ENCODE assay signal across 33 cellular contexts in the genomic region with DNA sequence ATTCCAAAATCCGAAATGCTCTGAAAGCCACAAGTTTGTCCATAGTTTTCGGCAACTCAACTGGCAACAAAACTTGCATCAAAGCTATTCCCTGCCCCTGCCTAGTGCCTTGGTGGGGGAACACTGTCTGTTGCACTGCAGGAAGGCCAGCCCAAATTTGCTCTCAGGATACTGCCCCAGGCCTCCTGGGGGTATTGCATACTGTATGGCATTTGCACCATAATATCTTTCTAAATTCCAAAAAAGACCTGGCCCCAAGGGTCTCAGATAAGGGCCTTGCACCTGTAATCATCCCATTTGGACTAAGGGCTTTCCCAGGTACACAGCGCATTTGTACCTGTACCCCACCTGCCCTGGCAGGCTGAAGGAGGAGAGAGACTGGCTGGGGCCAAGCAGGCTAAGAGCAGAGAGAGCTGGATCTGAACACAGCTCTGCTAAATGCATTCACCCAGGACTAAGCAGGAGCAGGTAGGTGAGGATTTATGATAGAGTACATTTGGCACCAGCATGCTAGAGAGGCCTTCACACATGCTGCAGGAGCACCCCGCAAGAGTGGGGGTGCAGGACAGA. TPM values are rescaled to one million over a fixed set of nuclear protein-coding genes. Genes with fewer than 3 reads are reported as not detected.
DNase-seq lines count a peak whose midpoint lies in the region; ATAC-seq, FAIRE-seq and TF ChIP-seq lines count a peak whose summit lies in the region.
"Had no signal": no experiment of that assay in that cellular context is flagged by ENCODE, and none has a peak within 500 bp of the region (broad histone marks: within the 10 kb centered on the region; RNA-seq: fewer than 3 reads in every experiment).

No MANE protein-coding gene starts in this region.

- H3K23me2 ChIP-seq in H9 (ENCODE audit: insufficient read length, low read depth, low read length, poor library complexity, severe bottlenecking) (peaks cover 10% of the 10 kb centered on the region), H1 (ENCODE audit: low read depth, low read length) (peaks cover 10% of the 10 kb centered on the region; the same call in 1 of the 2 replicates)

- H3K79me1 ChIP-seq in H9 (ENCODE audit: insufficient read depth, low read depth, low read length, poor library complexity, severe bottlenecking) (no peaks in the 10 kb centered on the region), H1 (ENCODE audit: low read depth, low read length) (no peaks in the 10 kb centered on the region)

- TF ChIP-seq POLR2A in H1 (IDR thresholded peaks at IDR 0.05; ENCODE audit: control extremely low read depth in 1 of 2, low read depth in 2 of 2, low read length in 2 of 2) (no peak), sigmoid colon (IDR thresholded peaks at IDR 0.05) (no peak)

- H3K14ac ChIP-seq in H9 (ENCODE audit: insufficient read depth, low read length) = no peak overlapping the region
- no peak overlapping the region for H3K14ac ChIP-seq in H1 (ENCODE audit: insufficient read length)

- peaks cover 42 to 57% of the 10 kb centered on the region in 2 experiments for H3K4me1 Mint-ChIP-seq in H9

- H3K23ac ChIP-seq in H9 (ENCODE audit: insufficient read length, low read depth, low read length) = no peak overlapping the region
- no peak overlapping the region for H3K23ac ChIP-seq in H1 (ENCODE audit: insufficient read length)

- no peak for ATAC-seq in SK-N-SH treated with all-trans-retinoic acid at 6 μM for 48 hours
- ATAC-seq: activated CD8-positive, alpha-beta T cell treated with anti-CD3 and anti-CD28 coated beads for 36 hours; activated naive CD8-positive, alpha-beta T cell treated with anti-CD3 and anti-CD28 coated beads, Interleukin-2, amount 50 U/mL, for 24 hours; CD8-positive, alpha-beta T cell; esophagus mucosa; psoas muscle had no signal

- peak overlapping the region in 1 of 2 experiments; percentile 51; a peak in 2 of 5 replicates for H3K4me3 Mint-ChIP-seq in H9
- H3K4me3 Mint-ChIP-seq: activated CD8-positive, alpha-beta T cell treated with anti-CD3 and anti-CD28 coated beads for 36 hours; activated naive CD8-positive, alpha-beta T cell treated with anti-CD3 and anti-CD28 coated beads, Interleukin-2, amount 50 U/mL, for 24 hours; CD8-positive, alpha-beta T cell; dendritic cell treated with granulocyte-macrophage colony-stimulating factor and Interleukin-4, amounts not matched to agents 40 ng/mL and 50 ng/mL, for 4 days; T-helper 1 cell treated with Interleukin-12 subunit alpha and Interleukin-12 subunit beta and Interleukin-4 antibody, amounts not matched to agents 30 μg/mL and 1 μg/mL, for 36 hours had no signal

- no peak for TF ChIP-seq EP300 in SK-N-SH (IDR thresholded peaks at IDR 0.05; ENCODE audit: borderline replicate concordance in 1 of 2, low read depth in 1 of 2, low read length in 1 of 2)
- no peak for TF ChIP-seq EP300 in H1 (IDR thresholded peaks at IDR 0.05; ENCODE audit: borderline replicate concordance in 1 of 2, low read depth in 2 of 2, low read length in 2 of 2)
- TF ChIP-seq EP300 in sigmoid colon (IDR thresholded peaks at IDR 0.05) = no peak

- H4K91ac ChIP-seq in H9 (ENCODE audit: insufficient read length, low read depth, low read length) = no peak overlapping the region
- H4K91ac ChIP-seq in H1 (replicated peaks; ENCODE audit: insufficient read length, low read length) = no peak overlapping the region

- POLR2A ChIA-PET in SK-N-SH (lab: Yijun Ruan, JAX) (no interaction called here), H1 (lab: Charles Lee; ENCODE audit: partially characterized antibody) (interaction anchor here (1.1 to 2.2 kb wide), 4 partner anchors 11 to 28 kb away, joined by 3 to 6 read pairs (median 4); no protein-coding TSS in a partner anchor), A673 (lab: Charles Lee; ENCODE audit: low non-redundant PET) (no interaction called here)

- H2BK15ac ChIP-seq in H9 (ENCODE audit: low read depth, low read length) = no peak overlapping the region
- peak overlapping the region; percentile 61; the same call in 1 of the 2 replicates for H2BK15ac ChIP-seq in H1 (ENCODE audit: low read length)

- no TSS peak for BruUV-seq in A673 (replicated peaks; lab: Mats Ljungman, UMichigan)

- H3K27me3 Mint-ChIP-seq in H9 (ENCODE audit: low read depth) = peaks cover 92% of the 10 kb centered on the region

- H2BK5ac ChIP-seq in H9 (ENCODE audit: insufficient read length, low read length) = no peak overlapping the region
- H2BK5ac ChIP-seq in H1 (ENCODE audit: low read depth, low read length) = no peak overlapping the region; the same call in 1 of the 2 replicates

- intact Hi-C loops in sigmoid colon (cut with DNase I) (loop anchor here (5.0 to 10.0 kb wide), 2 partner anchors 93 to 565 kb away; a partner anchor contains a TSS), A673 (cut with micrococcal nuclease; ENCODE audit: unreplicated experiment) (loop anchor here (10.0 kb wide), 1 partner anchor 435 kb away; a partner anchor contains a TSS)

- H3K36me3 Mint-ChIP-seq in H9 (ENCODE audit: insufficient read depth in 1 of 3, low read depth in 3 of 3) = no peaks in the 10 kb centered on the region; a peak in 1 of 7 replicates
- H3K36me3 Mint-ChIP-seq: CD8-positive, alpha-beta T cell had no signal

- H3K9me3 Mint-ChIP-seq in H9 = no peaks in the 10 kb centered on the region; a peak in 1 of 5 replicates
- H3K9me3 Mint-ChIP-seq: activated CD8-positive, alpha-beta T cell treated with anti-CD3 and anti-CD28 coated beads for 36 hours; activated naive CD8-positive, alpha-beta T cell treated with anti-CD3 and anti-CD28 coated beads, Interleukin-2, amount 50 U/mL, for 24 hours; CD8-positive, alpha-beta T cell; dendritic cell treated with granulocyte-macrophage colony-stimulating factor and Interleukin-4, amounts not matched to agents 40 ng/mL and 50 ng/mL, for 4 days; T-helper 1 cell treated with Interleukin-12 subunit alpha and Interleukin-12 subunit beta and Interleukin-4 antibody, amounts not matched to agents 30 μg/mL and 1 μg/mL, for 36 hours had no signal

- H3K9me3 ChIP-seq in SK-N-SH = no peaks in the 10 kb centered on the region
- no peaks in the 10 kb centered on the region for H3K9me3 ChIP-seq in H9 (ENCODE audit: control insufficient read depth, low read depth, low read length)
- H3K9me3 ChIP-seq in H1 (ENCODE audit: insufficient read depth in 2 of 2, low read depth in 1 of 2, low read length in 1 of 2) = no peaks in the 10 kb centered on the region
- H3K9me3 ChIP-seq in sigmoid colon = no peaks in the 10 kb centered on the region
- no peaks in the 10 kb centered on the region for H3K9me3 ChIP-seq in A673 (ENCODE audit: low read depth, low read length, poor library complexity, severe bottlenecking)
- H3K9me3 ChIP-seq in SJCRH30 (replicated peaks) = no peaks in the 10 kb centered on the region
- H3K9me3 ChIP-seq: left ventricle myocardium inferior, MG63, psoas muscle, tibial nerve had no signal

- no peak overlapping the region for H3T11ph ChIP-seq in H9 (ENCODE audit: low read length)

- H3K36me3 ChIP-seq in SK-N-SH (replicated peaks in 1 of 2; ENCODE audit: control insufficient read depth in 1 of 2, insufficient read depth in 2 of 2, low read length in 1 of 2) (no peaks in the 10 kb centered on the region), H1 (ENCODE audit: control insufficient read depth in 2 of 4, insufficient read depth in 4 of 4, low read length in 3 of 4) (no peaks in the 10 kb centered on the region), sigmoid colon (no peaks in the 10 kb centered on the region), A673 (ENCODE audit: insufficient read depth, low read length, poor library complexity, severe bottlenecking) (no peaks in the 10 kb centered on the region), SJCRH30 (no peaks in the 10 kb centered on the region)
- H3K36me3 ChIP-seq: left ventricle myocardium inferior, MG63, tibial nerve had no signal

- no peak overlapping the region for H4K8ac ChIP-seq in H9 (replicated peaks; ENCODE audit: insufficient read length, low read depth, low read length)
- H4K8ac ChIP-seq in H1 (ENCODE audit: extremely low read depth, insufficient read depth, low read length) = no peak overlapping the region

- H3K56ac ChIP-seq in H9 (ENCODE audit: insufficient read length, low read depth, low read length) = no peak overlapping the region
- H3K56ac ChIP-seq in H1 (replicated peaks; ENCODE audit: insufficient read length, low read depth, low read length) = no peak overlapping the region

- FAIRE-seq in H1 (lab: Jason Lieb, UNC) = no peak
- FAIRE-seq: islet of Langerhans, TTC549 had no signal

- H3K4me2 ChIP-seq in SK-N-SH = no peak overlapping the region
- H3K4me2 ChIP-seq in H9 (ENCODE audit: insufficient read depth, insufficient read length, low read length) = no peak overlapping the region
- H3K4me2 ChIP-seq in H1 (ENCODE audit: insufficient read depth in 1 of 2, low read depth in 2 of 2, low read length in 2 of 2) = peak overlapping the region; percentile 24 to 36; a peak in 2 of 4 replicates
- H3K4me2 ChIP-seq: KMS-11 had no signal

- no peak overlapping the region for H2AFZ ChIP-seq in SK-N-SH (ENCODE audit: low read depth)
- H2AFZ ChIP-seq in H9 (ENCODE audit: low read length) = no peak overlapping the region
- no peak overlapping the region for H2AFZ ChIP-seq in H1 (ENCODE audit: low read length)

- CTCF ChIA-PET in SK-N-SH (lab: Yijun Ruan, JAX) = interaction anchor here (0.5 to 11.2 kb wide), 4 partner anchors 35 to 384 kb away, joined by 3 to 204 read pairs (median 44); no protein-coding TSS in a partner anchor
- CTCF ChIA-PET in H1 (lab: Charles Lee; ENCODE audit: partially characterized antibody) = interaction anchor here (0.6 to 11.8 kb wide), 9 partner anchors 9 to 120 kb away, joined by 3 to 128 read pairs (median 3); no protein-coding TSS in a partner anchor
- CTCF ChIA-PET in A673 (lab: Charles Lee) = no interaction called here

- TF ChIP-seq CTCF in SK-N-SH (IDR thresholded peaks at IDR 0.05) (no peak), H9 (conservative IDR thresholded peaks at IDR 0.05) (no peak), H1 (IDR thresholded peaks at IDR 0.05; ENCODE audit: control extremely low read depth in 1 of 3, insufficient read depth in 1 of 3, low read depth in 1 of 3, low read length in 3 of 3) (no peak), sigmoid colon (IDR thresholded peaks at IDR 0.05) (no peak), A673 (conservative IDR thresholded peaks at IDR 0.05; ENCODE audit: low read depth, low read length) (no peak)

- no peaks in the 10 kb centered on the region for H3K9me2 ChIP-seq in SK-N-SH

- H4K5ac ChIP-seq in H9 (ENCODE audit: insufficient read length, low read depth, low read length) (no peak overlapping the region), H1 (ENCODE audit: insufficient read length, low read depth, low read length) (no peak overlapping the region)

- DNase-seq in SK-N-SH (peak; percentile 14), H9 (peak; percentile 31), H1 (ENCODE audit: low read depth in 1 of 2, low spot score in 2 of 2) (peak in 1 of 2 experiments; percentile 55), sigmoid colon (peak; percentile 8), A673 (ENCODE audit: low spot score) (no peak), foreskin melanocyte (no peak), SJCRH30 (no peak)
- DNase-seq: activated CD4-positive, CD25-positive, alpha-beta regulatory T cell treated with anti-CD3 and anti-CD28 coated beads, Interleukin-2, amount 50 U/mL, for 72 hours; activated CD8-positive, alpha-beta T cell treated with anti-CD3 and anti-CD28 coated beads for 36 hours; activated naive CD8-positive, alpha-beta T cell treated with anti-CD3 and anti-CD28 coated beads, Interleukin-2, amount 50 U/mL, for 24 hours; caudate nucleus; CD8-positive, alpha-beta T cell; left ventricle myocardium inferior; mesendoderm; MG63; NCI-H1105 treated with DMSO at 0.1 percent for 48 hours; NCI-H187 treated with DMSO at 0.1 percent for 48 hours; NCI-H2171 treated with DMSO at 0.1 percent for 48 hours; NCI-H510A treated with DMSO at 0.1 percent for 48 hours; nucleus accumbens; psoas muscle; RPMI8226; stimulated activated CD4-positive, alpha-beta T cell treated with anti-CD3 and anti-CD28 coated beads, Interleukin-4, amount 100 ng/mL, for 24 hours had no signal

- no peak overlapping the region for H2AK5ac ChIP-seq in H9 (ENCODE audit: insufficient read length, low read length)
- no peak overlapping the region for H2AK5ac ChIP-seq in H1 (ENCODE audit: low read depth, low read length)

- H3K18ac ChIP-seq in H9 (ENCODE audit: insufficient read length, low read depth, low read length) = no peak overlapping the region
- H3K18ac ChIP-seq in H1 (ENCODE audit: extremely low read depth, low read length) = no peak overlapping the region

- H3K9ac ChIP-seq in SK-N-SH = no peak overlapping the region
- H3K9ac ChIP-seq in H9 (ENCODE audit: extremely low read depth, insufficient read length, low read length) = no peak overlapping the region
- no peak overlapping the region for H3K9ac ChIP-seq in H1 (replicated peaks in 1 of 4; ENCODE audit: extremely low read depth in 1 of 4, low read depth in 3 of 4, low read length in 3 of 4)
- H3K9ac ChIP-seq: KMS-11 had no signal

- no peak overlapping the region for H3K27ac ChIP-seq in SK-N-SH (ENCODE audit: low read depth in 2 of 2, low read length in 1 of 2)
- H3K27ac ChIP-seq in H9 (ENCODE audit: insufficient read length, low read depth, low read length) = no peak overlapping the region
- no peak overlapping the region for H3K27ac ChIP-seq in H1 (ENCODE audit: low read depth, low read length)
- H3K27ac ChIP-seq in sigmoid colon = no peak overlapping the region
- H3K27ac ChIP-seq in A673 (ENCODE audit: low read depth, low read length, poor library complexity, severe bottlenecking) = no peak overlapping the region
- no peak overlapping the region for H3K27ac ChIP-seq in SJCRH30
- H3K27ac ChIP-seq: 22Rv1, KMS-11, left ventricle myocardium inferior, psoas muscle, tibial nerve had no signal

- H3K27me3 ChIP-seq in SK-N-SH (ENCODE audit: insufficient read depth) (peaks cover 45% of the 10 kb centered on the region), H9 (ENCODE audit: insufficient read depth, low read length) (peaks cover 15% of the 10 kb centered on the region; the same call in 1 of the 2 replicates), H1 (replicated peaks in 1 of 4; ENCODE audit: control insufficient read depth in 3 of 4, extremely low read depth in 1 of 4, insufficient read depth in 3 of 4, low read length in 3 of 4) (peaks cover 6 to 47% (median 43%) of the 10 kb centered on the region in 4 experiments), sigmoid colon (peaks cover 19 to 89% (median 59%) of the 10 kb centered on the region in 3 donors), A673 (replicated peaks; ENCODE audit: insufficient read depth, low read depth, low read length, poor library complexity) (peaks cover 16% of the 10 kb centered on the region), SJCRH30 (peaks cover 14% of the 10 kb centered on the region)
- H3K27me3 ChIP-seq: MG63 had no signal

- no peaks in the 10 kb centered on the region for H3K79me2 ChIP-seq in SK-N-SH (ENCODE audit: insufficient read depth)
- no peaks in the 10 kb centered on the region for H3K79me2 ChIP-seq in H9 (ENCODE audit: insufficient read depth, low read length)
- H3K79me2 ChIP-seq in H1 (ENCODE audit: control insufficient read depth in 1 of 2, insufficient read depth in 2 of 2, low read length in 2 of 2) = no peaks in the 10 kb centered on the region

- peaks cover 0 to 6% of the 10 kb centered on the region in 2 experiments; a peak in 1 of 4 replicates for H3K4me1 ChIP-seq in SK-N-SH (ENCODE audit: control insufficient read depth in 1 of 2, insufficient read depth in 2 of 2, low read depth in 1 of 2, low read length in 1 of 2)
- peaks cover 16% of the 10 kb centered on the region for H3K4me1 ChIP-seq in H9 (ENCODE audit: insufficient read depth, low read length)
- peaks cover 21 to 53% (median 30%) of the 10 kb centered on the region in 4 experiments for H3K4me1 ChIP-seq in H1 (replicated peaks in 1 of 4; ENCODE audit: control insufficient read depth in 3 of 4, insufficient read depth in 4 of 4, low read length in 3 of 4)
- peaks cover 0 to 22% (median 17%) of the 10 kb centered on the region in 4 donors for H3K4me1 ChIP-seq in sigmoid colon
- peaks cover 6% of the 10 kb centered on the region for H3K4me1 ChIP-seq in A673 (ENCODE audit: insufficient read depth, low read length, poor library complexity, severe bottlenecking)
- peaks cover 9% of the 10 kb centered on the region; the same call in 1 of the 2 replicates for H3K4me1 ChIP-seq in SJCRH30

- no peak overlapping the region for H3K4me3 ChIP-seq in SK-N-SH (ENCODE audit: low read depth in 2 of 2, low read length in 1 of 2)
- no peak overlapping the region for H3K4me3 ChIP-seq in H1 (ENCODE audit: extremely low read depth in 1 of 4, insufficient read depth in 2 of 4, low read depth in 3 of 4, low read length in 4 of 4)
- no peak overlapping the region for H3K4me3 ChIP-seq in sigmoid colon
- no peak overlapping the region for H3K4me3 ChIP-seq in A673 (ENCODE audit: low read depth, low read length, poor library complexity, severe bottlenecking)
- H3K4me3 ChIP-seq in SJCRH30 = no peak overlapping the region
- H3K4me3 ChIP-seq: left ventricle myocardium inferior, MG63, psoas muscle, tibial nerve had no signal

- no peak for TF ChIP-seq RAD21 in SK-N-SH (IDR thresholded peaks at IDR 0.05; ENCODE audit: low read length)
- TF ChIP-seq RAD21 in H1 (IDR thresholded peaks at IDR 0.05 in 1 of 2, conservative IDR thresholded peaks at IDR 0.05 in 1 of 2; ENCODE audit: low read depth in 2 of 2, low read length in 2 of 2) = no peak

- 72% methylated on average over 3 of the region's 4 CpGs for WGBS in SK-N-SH (ENCODE audit: low lambda C conversion rate)
- WGBS in H9 (ENCODE audit: extremely low coverage, insufficient read length, low lambda C conversion rate) = no CpG with 5 or more reads among the region's 4 CpGs
- 60% methylated on average over 4 of the region's 4 CpGs; no CpG with 5 or more reads in 1 of the 2 experiments for WGBS in H1 (ENCODE audit: extremely low coverage in 1 of 2, insufficient coverage in 1 of 2, insufficient read length in 1 of 2, insufficient replicate concordance in 2 of 2, low coverage in 1 of 2, low lambda C conversion rate in 2 of 2, missing lambda C conversion rate in 1 of 2), 2 experiments
- 85 to 88% methylated on average over 4 of the region's 4 CpGs for WGBS in sigmoid colon, 2 donors

- peak overlapping the region in 1 of 3 experiments; percentile 16; a peak in 1 of 7 replicates for H3K27ac Mint-ChIP-seq in H9
- H3K27ac Mint-ChIP-seq: activated CD8-positive, alpha-beta T cell treated with anti-CD3 and anti-CD28 coated beads for 36 hours; activated naive CD8-positive, alpha-beta T cell treated with anti-CD3 and anti-CD28 coated beads, Interleukin-2, amount 50 U/mL, for 24 hours; CD8-positive, alpha-beta T cell; dendritic cell treated with granulocyte-macrophage colony-stimulating factor and Interleukin-4, amounts not matched to agents 40 ng/mL and 50 ng/mL, for 4 days; T-helper 1 cell treated with Interleukin-12 subunit alpha and Interleukin-12 subunit beta and Interleukin-4 antibody, amounts not matched to agents 30 μg/mL and 1 μg/mL, for 36 hours had no signal

- H2BK12ac ChIP-seq in H9 (ENCODE audit: insufficient read length, low read depth, low read length) (no peak overlapping the region), H1 (ENCODE audit: low read depth, low read length) (0 out of 2 replicates have a peak overlapping the region, but pooled peaks have one; percentile 60)

- H2BK20ac ChIP-seq in H9 (ENCODE audit: low read depth, low read length, poor library complexity, severe bottlenecking) = no peak overlapping the region
- H2BK20ac ChIP-seq in H1 (ENCODE audit: low read length) = peak overlapping the region; percentile 90

- no peaks in the 10 kb centered on the region for H4K20me1 ChIP-seq in SK-N-SH (ENCODE audit: insufficient read depth)
- H4K20me1 ChIP-seq in H9 (ENCODE audit: control insufficient read depth, insufficient read depth, insufficient read length) = no peaks in the 10 kb centered on the region
- no peaks in the 10 kb centered on the region for H4K20me1 ChIP-seq in H1 (replicated peaks in 1 of 2; ENCODE audit: control insufficient read depth in 1 of 2, insufficient read depth in 2 of 2, low read length in 2 of 2)

- H3K4ac ChIP-seq in H9 (ENCODE audit: low read depth, low read length) (no peak overlapping the region), H1 (replicated peaks; ENCODE audit: insufficient read length, low read depth, low read length) (no peak overlapping the region)

- H2BK120ac ChIP-seq in H9 (ENCODE audit: low read depth, low read length, poor library complexity, severe bottlenecking) (no peak overlapping the region), H1 (replicated peaks; ENCODE audit: low read depth, low read length) (no peak overlapping the region)

- H3F3A ChIP-seq in SK-N-SH (replicated peaks; ENCODE audit: insufficient read depth) = no peaks in the 10 kb centered on the region

RNA-seq across cellular contexts. Expression of a gene that starts 4.0 kb away (rescaled TPM):
- polyA plus RNA-seq in SK-N-SH (2012; rRNA removed) (not detected in 2 replicates), H1 (2011; rRNA removed) (19.6 and 24.2 TPM in 2 replicates), sigmoid colon (under 1 TPM in 1 of 3 donors, not detected in 2; 0.07 TPM)
- not detected in 2 replicates for polyA plus RNA-seq in SK-N-SH (2012; cell fraction: cytosol; rRNA removed)
- polyA plus RNA-seq in SK-N-SH (2012; cell fraction: nucleus; rRNA removed) = 0.04 and 0.05 TPM in 2 replicates
- total RNA-seq in H9 (2021) (5.3 and 5.6 TPM in 2 replicates), sigmoid colon (under 1 TPM in 1 of 4 donors, not detected in 3; 0.14 TPM), A673 (2021) (0.26 and 0.41 TPM in 2 replicates)
- total RNA-seq in H1 (2021; fragmentation: NEBNext Ultra II Directional; extraction: Animal tissue kit (Norgen Biotek cat#: 25700)) = 18.7 and 21.5 TPM in 2 replicates
- polyA plus RNA-seq in H1 (2011; cell fraction: cytosol; rRNA removed) = 9.2 TPM
- 32.8 TPM for polyA plus RNA-seq in H1 (2011; cell fraction: nucleus; rRNA removed)
- 9.0 to 19.1 TPM (median 15.6 TPM) in 4 replicates for polyA plus RNA-seq in H1 (2012, experiment 1 of 2)
- 9.6 TPM for polyA plus RNA-seq in H1 (2012, experiment 2 of 2)
- polyA plus RNA-seq in H1 (2013, experiment 1 of 2) = 27.2 TPM
- 27.6 TPM for polyA plus RNA-seq in H1 (2013, experiment 2 of 2)
- 15.4 and 22.9 TPM in 2 replicates for polyA minus RNA-seq in H1 (2011; rRNA and poly(A)+ RNA removed)
- 17.1 TPM for polyA minus RNA-seq in H1 (2011; cell fraction: cytosol; rRNA and poly(A)+ RNA removed)
- 16.3 TPM for polyA minus RNA-seq in H1 (2011; cell fraction: nucleus; rRNA and poly(A)+ RNA removed)
- 0.06 and 0.08 TPM in 2 replicates for total RNA-seq in SJCRH30 (2014; rRNA removed; shearing (Covaris generic))
- total RNA-seq: esophagus mucosa, H4, left ventricle myocardium inferior, tibial nerve had no signal

Comparison
In these comparisons a context has a peak if more than half of its experiments do, and no peak if none do; other contexts are left out.
1. DNase-seq: peak in SK-N-SH (single experiment), H9 (single experiment) and sigmoid colon (single experiment); none in A673 (single experiment), foreskin melanocyte (single experiment) and SJCRH30 (0 of 2).
2. H3K4me2 ChIP-seq: peak in H1 (2 of 2); none in SK-N-SH (single experiment) and H9 (single experiment).